In genomic region chr14:101040538-101041442, GRCh38 we compare ENCODE assay signal across 23 cellular contexts.
"Had no signal": no experiment of that assay in that cellular context is flagged by ENCODE, and none has a peak within 500 bp of the region (broad histone marks: within the 10 kb centered on the region; RNA-seq: fewer than 3 reads in every experiment).

No MANE protein-coding gene starts in this region.

- H3K27ac Mint-ChIP-seq: activated CD4-positive, alpha-beta T cell treated with anti-CD3 and anti-CD28 coated beads, Interleukin-2, amount 10 ng/mL, durations not matched to agents 7 days and 5 days; activated CD8-positive, alpha-beta T cell treated with anti-CD3 and anti-CD28 coated beads for 36 hours; activated naive CD4-positive, alpha-beta T cell treated with anti-CD3 and anti-CD28 coated beads, Interleukin-2, amount 50 U/mL, for 24 hours; activated T-helper 1 cell treated with anti-CD3 and anti-CD28 coated beads, Interleukin-12 subunit alpha, Interleukin-12 subunit beta, Interleukin-2, Interleukin-4 antibody, amounts not matched to agents 30 ng/mL and 10 ng/mL and 1 ng/mL, durations not matched to agents 14 hours and 24 hours and 36 hours; brain; memory B cell had no signal

- H3K27me3 Mint-ChIP-seq: activated CD4-positive, alpha-beta T cell treated with anti-CD3 and anti-CD28 coated beads, Interleukin-2, amount 10 ng/mL, durations not matched to agents 7 days and 5 days; activated CD8-positive, alpha-beta T cell treated with anti-CD3 and anti-CD28 coated beads for 36 hours; memory B cell had no signal

- H3K27me3 ChIP-seq: neutrophil, testis, vagina had no signal

- H3K9me3 ChIP-seq: neutrophil, testis, vagina had no signal

- H3K4me1 Mint-ChIP-seq: activated CD4-positive, alpha-beta T cell treated with anti-CD3 and anti-CD28 coated beads, Interleukin-2, amount 10 ng/mL, durations not matched to agents 7 days and 5 days; activated naive CD4-positive, alpha-beta T cell treated with anti-CD3 and anti-CD28 coated beads, Interleukin-2, amount 50 U/mL, for 24 hours; brain; memory B cell had no signal

- DNase-seq: activated CD4-positive, alpha-beta T cell treated with anti-CD3 and anti-CD28 coated beads, Interleukin-2, amount 10 ng/mL, durations not matched to agents 7 days and 5 days; activated CD4-positive, CD25-positive, alpha-beta regulatory T cell treated with anti-CD3 and anti-CD28 coated beads, Interleukin-2, amount 50 U/mL, for 72 hours; activated CD8-positive, alpha-beta T cell treated with anti-CD3 and anti-CD28 coated beads for 36 hours; activated gamma-delta T cell treated with Interleukin-2 at 50 U/mL for 16 hours; anterior cingulate cortex; dermis blood vessel endothelial cell; effector CD8-positive, alpha-beta T cell; hypothalamus; left cardiac atrium; stimulated activated CD4-positive, alpha-beta T cell treated with anti-CD3 and anti-CD28 coated beads, Interleukin-4, amount 100 ng/mL, for 1 hour; stimulated activated naive CD4-positive, alpha-beta T cell; testis; trophoblast cell had no signal

- H3K4me3 Mint-ChIP-seq: activated CD4-positive, alpha-beta T cell treated with anti-CD3 and anti-CD28 coated beads, Interleukin-2, amount 10 ng/mL, durations not matched to agents 7 days and 5 days; activated CD8-positive, alpha-beta T cell treated with anti-CD3 and anti-CD28 coated beads for 36 hours; activated naive CD4-positive, alpha-beta T cell treated with anti-CD3 and anti-CD28 coated beads, Interleukin-2, amount 50 U/mL, for 24 hours; activated T-helper 1 cell treated with anti-CD3 and anti-CD28 coated beads, Interleukin-12 subunit alpha, Interleukin-12 subunit beta, Interleukin-2, Interleukin-4 antibody, amounts not matched to agents 30 ng/mL and 10 ng/mL and 1 ng/mL, durations not matched to agents 14 hours and 24 hours and 36 hours; brain; memory B cell; nephron had no signal

- ATAC-seq: activated CD8-positive, alpha-beta T cell treated with anti-CD3 and anti-CD28 coated beads for 36 hours; esophagus mucosa; left cardiac atrium had no signal

- H3K27ac ChIP-seq: neutrophil, parathyroid adenoma, testis, vagina, VCaP had no signal

- H3K4me3 ChIP-seq: testis, vagina had no signal

- H3K36me3 Mint-ChIP-seq: activated naive CD4-positive, alpha-beta T cell treated with anti-CD3 and anti-CD28 coated beads, Interleukin-2, amount 50 U/mL, for 24 hours; memory B cell had no signal

- H3K36me3 ChIP-seq: neutrophil, vagina had no signal

- H3K9me3 Mint-ChIP-seq: activated CD4-positive, alpha-beta T cell treated with anti-CD3 and anti-CD28 coated beads, Interleukin-2, amount 10 ng/mL, durations not matched to agents 7 days and 5 days; activated CD8-positive, alpha-beta T cell treated with anti-CD3 and anti-CD28 coated beads for 36 hours; activated naive CD4-positive, alpha-beta T cell treated with anti-CD3 and anti-CD28 coated beads, Interleukin-2, amount 50 U/mL, for 24 hours; activated T-helper 1 cell treated with anti-CD3 and anti-CD28 coated beads, Interleukin-12 subunit alpha, Interleukin-12 subunit beta, Interleukin-2, Interleukin-4 antibody, amounts not matched to agents 30 ng/mL and 10 ng/mL and 1 ng/mL, durations not matched to agents 14 hours and 24 hours and 36 hours had no signal

- H3K4me1 ChIP-seq: parathyroid adenoma, testis, vagina had no signal
